ENCODE assay signal across 10 cellular contexts in genomic region chr1:175129997-175130648, GRCh38.
DNase-seq lines count a peak whose midpoint lies in the region; ATAC-seq and TF ChIP-seq lines count a peak whose summit lies in the region.
"Had no signal": no experiment of that assay in that cellular context is flagged by ENCODE, and none has a peak within 500 bp of the region (broad histone marks: within the 10 kb centered on the region; RNA-seq: fewer than 3 reads in every experiment).

No MANE protein-coding gene starts in this region.

- CTCF ChIA-PET in SK-N-SH (lab: Yijun Ruan, JAX), result interaction anchor here (1.5 to 10.0 kb wide), 3 partner anchors 12 to 100 kb away, joined by 3 to 158 read pairs (median 54); no protein-coding TSS in a partner anchor

- H3K79me2 ChIP-seq in SK-N-SH (ENCODE audit: insufficient read depth), result no peaks in the 10 kb centered on the region

- no peaks in the 10 kb centered on the region for H3F3A ChIP-seq in SK-N-SH (replicated peaks; ENCODE audit: insufficient read depth)

- no peak for TF ChIP-seq CTCF in SK-N-SH (IDR thresholded peaks at IDR 0.05)

- H3K4me3 ChIP-seq in SK-N-SH (ENCODE audit: low read depth in 2 of 2, low read length in 1 of 2) (no peak overlapping the region), iPS DF 6.9 (ENCODE audit: low read length) (no peak overlapping the region), subcutaneous abdominal adipose tissue (ENCODE audit: low read depth in 1 of 5, low read length in 5 of 5) (no peak overlapping the region)

- H4K20me1 ChIP-seq in SK-N-SH (ENCODE audit: insufficient read depth), result no peaks in the 10 kb centered on the region

- H3K9me3 ChIP-seq in SK-N-SH (no peaks in the 10 kb centered on the region), iPS DF 6.9 (ENCODE audit: control insufficient read depth, insufficient read depth, low read length) (no peaks in the 10 kb centered on the region), subcutaneous abdominal adipose tissue (ENCODE audit: control insufficient read depth in 5 of 5, low read length in 5 of 5) (no peaks in the 10 kb centered on the region)

- H3K27me3 ChIP-seq in SK-N-SH (ENCODE audit: insufficient read depth) (no peaks in the 10 kb centered on the region), iPS DF 6.9 (ENCODE audit: control insufficient read depth, insufficient read depth, low read length) (no peaks in the 10 kb centered on the region), subcutaneous abdominal adipose tissue (ENCODE audit: control insufficient read depth in 5 of 5, insufficient read depth in 4 of 5, low read length in 5 of 5) (no peaks in the 10 kb centered on the region)

- POLR2A ChIA-PET in SK-N-SH (lab: Yijun Ruan, JAX), result no interaction called here

- TF ChIP-seq EP300 in SK-N-SH (IDR thresholded peaks at IDR 0.05; ENCODE audit: borderline replicate concordance in 1 of 2, low read depth in 1 of 2, low read length in 1 of 2), result peak in 1 of 2 experiments; percentile 34; a peak in 1 of 4 replicates

- H3K36me3 ChIP-seq in SK-N-SH (replicated peaks in 1 of 2; ENCODE audit: control insufficient read depth in 1 of 2, insufficient read depth in 2 of 2, low read length in 1 of 2) (no peaks in the 10 kb centered on the region), iPS DF 6.9 (ENCODE audit: control insufficient read depth, insufficient read depth, low read length) (no peaks in the 10 kb centered on the region), subcutaneous abdominal adipose tissue (ENCODE audit: control insufficient read depth in 5 of 5, insufficient read depth in 5 of 5, low read length in 5 of 5) (no peaks in the 10 kb centered on the region)

- H3K27ac ChIP-seq in SK-N-SH (ENCODE audit: low read depth in 2 of 2, low read length in 1 of 2), result peak overlapping the region in 1 of 2 experiments; percentile 60; a peak in 2 of 4 replicates
- H3K27ac ChIP-seq in iPS DF 6.9 (ENCODE audit: low read length), result no peak overlapping the region
- H3K27ac ChIP-seq in subcutaneous abdominal adipose tissue (ENCODE audit: low read depth, low read length), result peak overlapping the region; percentile 23

- peaks cover 8% of the 10 kb centered on the region for H3K27me3 Mint-ChIP-seq in T-helper 2 cell treated with Interferon-gamma antibody and Interleukin-4, amounts not matched to agents 5 μg/mL and 100 μg/mL, for 36 hours (ENCODE audit: low read depth)

- TF ChIP-seq RAD21 in SK-N-SH (IDR thresholded peaks at IDR 0.05; ENCODE audit: low read length), result no peak

- 21% methylated on average over 5 of the region's 5 CpGs for WGBS in SK-N-SH (ENCODE audit: low lambda C conversion rate)
- no CpG with 5 or more reads among the region's 5 CpGs for WGBS in iPS DF 6.9 (ENCODE audit: insufficient coverage, insufficient read length)

- no peaks in the 10 kb centered on the region for H3K36me3 Mint-ChIP-seq in T-helper 2 cell treated with Interferon-gamma antibody and Interleukin-4, amounts not matched to agents 5 μg/mL and 100 μg/mL, for 36 hours (ENCODE audit: low read depth)
- H3K36me3 Mint-ChIP-seq: stimulated activated memory B cell treated with anti-CD40 and anti-IgM and Interleukin-4, amounts not matched to agents 10 μg/mL and 1 μg/mL and 100 μg/mL, for 72 hours had no signal

- H3K9ac ChIP-seq in SK-N-SH, result no peak overlapping the region
- no peak overlapping the region for H3K9ac ChIP-seq in subcutaneous abdominal adipose tissue (ENCODE audit: low read length in 5 of 5)

- H3K4me1 ChIP-seq in SK-N-SH (ENCODE audit: control insufficient read depth in 1 of 2, insufficient read depth in 2 of 2, low read depth in 1 of 2, low read length in 1 of 2) (peaks cover 0 to 10% of the 10 kb centered on the region in 2 experiments; a peak in 1 of 4 replicates), iPS DF 6.9 (ENCODE audit: control insufficient read depth, insufficient read depth, low read length) (peaks cover 8% of the 10 kb centered on the region; the same call in 1 of the 2 replicates), subcutaneous abdominal adipose tissue (ENCODE audit: control insufficient read depth in 5 of 5, insufficient read depth in 5 of 5, low read length in 5 of 5) (peaks cover 9 to 51% (median 39%) of the 10 kb centered on the region in 5 donors)

- H3K9me3 Mint-ChIP-seq in T-helper 2 cell treated with Interferon-gamma antibody and Interleukin-4, amounts not matched to agents 5 μg/mL and 100 μg/mL, for 36 hours, result no peaks in the 10 kb centered on the region
- H3K9me3 Mint-ChIP-seq: stimulated activated memory B cell treated with anti-CD40 and anti-IgM and Interleukin-4, amounts not matched to agents 10 μg/mL and 1 μg/mL and 100 μg/mL, for 72 hours had no signal

- no peaks in the 10 kb centered on the region for H3K9me2 ChIP-seq in SK-N-SH

- H3K27ac Mint-ChIP-seq in T-helper 2 cell treated with Interferon-gamma antibody and Interleukin-4, amounts not matched to agents 5 μg/mL and 100 μg/mL, for 36 hours, result no peak overlapping the region
- H3K27ac Mint-ChIP-seq: stimulated activated memory B cell treated with anti-CD40 and anti-IgM and Interleukin-4, amounts not matched to agents 10 μg/mL and 1 μg/mL and 100 μg/mL, for 72 hours had no signal

- H3K4me1 Mint-ChIP-seq in T-helper 2 cell treated with Interferon-gamma antibody and Interleukin-4, amounts not matched to agents 5 μg/mL and 100 μg/mL, for 36 hours (ENCODE audit: low read depth), result peaks cover 7% of the 10 kb centered on the region

- DNase-seq in NCI-H526 (lab: John Stamatoyannopoulos, UW) (peak; percentile 32 to 60), NCI-H526 treated with DMSO at 0.1 percent for 48 hours (lab: John Stamatoyannopoulos, UW) (no peak), SK-N-SH (peak; percentile 44), iPS DF 6.9 (ENCODE audit: low read depth, low spot score) (peak; percentile 52)
- no peak for DNase-seq in T-helper 2 cell treated with Interferon-gamma antibody and Interleukin-4, amounts not matched to agents 5 μg/mL and 100 μg/mL, for 36 hours (ENCODE audit: low spot score)
- DNase-seq: activated T-cell treated with anti-CD3 and anti-CD28 coated beads, Interleukin-2, amount 50 U/mL, for 48 hours had no signal

- ATAC-seq in HG03354 (IDR thresholded peaks at IDR 0.05; ENCODE audit: poor library complexity, severe bottlenecking, unreplicated experiment), result no peak
- no peak for ATAC-seq in HG02885 (IDR thresholded peaks at IDR 0.05; ENCODE audit: poor library complexity, unreplicated experiment)
- ATAC-seq: stimulated activated memory B cell treated with anti-CD40 and anti-IgM and Interleukin-4, amounts not matched to agents 10 μg/mL and 1 μg/mL and 100 μg/mL, for 72 hours had no signal

- no peak overlapping the region for H3K4me2 ChIP-seq in SK-N-SH

- no peak overlapping the region for H2AFZ ChIP-seq in SK-N-SH (ENCODE audit: low read depth)

- no peak overlapping the region for H3K4me3 Mint-ChIP-seq in T-helper 2 cell treated with Interferon-gamma antibody and Interleukin-4, amounts not matched to agents 5 μg/mL and 100 μg/mL, for 36 hours
- H3K4me3 Mint-ChIP-seq: stimulated activated memory B cell treated with anti-CD40 and anti-IgM and Interleukin-4, amounts not matched to agents 10 μg/mL and 1 μg/mL and 100 μg/mL, for 72 hours had no signal

TF ChIP-seq in SK-N-SH, 30 proteins besides CTCF, POLR2A, EP300 and RAD21:
- TF ChIP-seq GATA2 (CRISPR knock-in tag; IDR thresholded peaks at IDR 0.05) (peak; percentile 5; the same call in 1 of the 2 replicates), FOXJ3 (CRISPR knock-in tag; IDR thresholded peaks at IDR 0.05) (no peak), PBX3 (IDR thresholded peaks at IDR 0.05) (no peak), TAF1 (IDR thresholded peaks at IDR 0.05; ENCODE audit: borderline replicate concordance, low read depth, low read length) (no peak), RFX5 (IDR thresholded peaks at IDR 0.05; ENCODE audit: low read length) (peak; percentile 98)

Comparison
In these comparisons a context has a peak if more than half of its experiments do, and no peak if none do; other contexts are left out.
1. DNase-seq: peak in NCI-H526 (2 of 2), SK-N-SH (single experiment) and iPS DF 6.9 (single experiment); none in NCI-H526 treated with DMSO at 0.1 percent for 48 hours (single experiment) and T-helper 2 cell treated with Interferon-gamma antibody and Interleukin-4, amounts not matched to agents 5 μg/mL and 100 μg/mL, for 36 hours (single experiment).